ENCODE assay signal across 18 cellular contexts in the genomic region with DNA sequence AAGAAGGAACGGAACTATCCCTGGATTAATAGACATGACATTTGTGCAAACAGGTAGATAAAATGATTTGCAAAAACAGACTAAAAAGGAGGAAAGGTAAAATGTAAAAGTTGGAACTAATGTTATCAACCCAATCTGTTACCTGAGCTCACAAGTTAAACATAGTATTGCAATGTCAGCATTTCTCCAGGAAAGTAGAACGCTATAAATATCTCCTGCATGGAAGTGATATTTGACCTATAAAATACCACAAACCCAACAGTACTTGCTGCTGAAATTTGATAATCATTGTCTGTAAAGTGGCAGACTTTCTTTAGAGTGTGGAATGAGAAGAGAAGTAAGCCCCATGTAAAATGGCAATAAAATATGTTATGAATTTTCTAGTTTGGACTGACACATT.
"Had no signal": no experiment of that assay in that cellular context is flagged by ENCODE, and none has a peak within 500 bp of the region (broad histone marks: within the 10 kb centered on the region; RNA-seq: fewer than 3 reads in every experiment).

No MANE protein-coding gene starts in this region.

- H3K27me3 Mint-ChIP-seq: activated CD4-positive, alpha-beta memory T cell treated with anti-CD3 and anti-CD28 coated beads, Interleukin-2, amount 10 ng/mL, durations not matched to agents 7 days and 5 days; activated naive CD8-positive, alpha-beta T cell treated with anti-CD3 and anti-CD28 coated beads, Interleukin-2, amount 10 ng/mL, durations not matched to agents 7 days and 5 days; naive B cell had no signal

- DNase-seq: activated CD4-positive, alpha-beta memory T cell treated with anti-CD3 and anti-CD28 coated beads, Interleukin-2, amount 10 ng/mL, durations not matched to agents 7 days and 5 days; activated naive CD8-positive, alpha-beta T cell treated with anti-CD3 and anti-CD28 coated beads, Interleukin-2, amount 10 ng/mL, durations not matched to agents 7 days and 5 days; activated T-cell treated with anti-CD3 and anti-CD28 coated beads, Interleukin-2, amount 50 U/mL, for 48 hours; anterior cingulate cortex; dermis blood vessel endothelial cell; endodermal cell; erythroblast; hippocampal formation; kidney glomerular epithelial cell; naive B cell; stimulated activated CD4-positive, alpha-beta T cell treated with anti-CD3 and anti-CD28 coated beads, Interleukin-12 subunit alpha, Interleukin-12 subunit beta, amount 100 ng/mL, for 4 hours; stimulated activated naive CD4-positive, alpha-beta T cell; substantia nigra; transverse colon had no signal

- ATAC-seq: sciatic nerve had no signal

- H3K27ac ChIP-seq: breast epithelium, transverse colon, VCaP had no signal

- H3K27ac Mint-ChIP-seq: activated CD4-positive, alpha-beta memory T cell treated with anti-CD3 and anti-CD28 coated beads, Interleukin-2, amount 10 ng/mL, durations not matched to agents 7 days and 5 days; activated naive CD8-positive, alpha-beta T cell treated with anti-CD3 and anti-CD28 coated beads, Interleukin-2, amount 10 ng/mL, durations not matched to agents 7 days and 5 days; endodermal cell had no signal

- H3K4me3 Mint-ChIP-seq: activated CD4-positive, alpha-beta memory T cell treated with anti-CD3 and anti-CD28 coated beads, Interleukin-2, amount 10 ng/mL, durations not matched to agents 7 days and 5 days; activated naive CD8-positive, alpha-beta T cell treated with anti-CD3 and anti-CD28 coated beads, Interleukin-2, amount 10 ng/mL, durations not matched to agents 7 days and 5 days; endodermal cell; naive B cell had no signal

- H3K4me3 ChIP-seq: breast epithelium, lung, transverse colon had no signal

- H3K36me3 Mint-ChIP-seq: activated naive CD8-positive, alpha-beta T cell treated with anti-CD3 and anti-CD28 coated beads, Interleukin-2, amount 10 ng/mL, durations not matched to agents 7 days and 5 days; naive B cell had no signal

- H3K4me1 Mint-ChIP-seq: activated CD4-positive, alpha-beta memory T cell treated with anti-CD3 and anti-CD28 coated beads, Interleukin-2, amount 10 ng/mL, durations not matched to agents 7 days and 5 days; activated naive CD8-positive, alpha-beta T cell treated with anti-CD3 and anti-CD28 coated beads, Interleukin-2, amount 10 ng/mL, durations not matched to agents 7 days and 5 days; endodermal cell; naive B cell had no signal

- H3K9me3 Mint-ChIP-seq: endodermal cell had no signal

- H3K4me1 ChIP-seq: breast epithelium, transverse colon had no signal

- H3K36me3 ChIP-seq: breast epithelium, transverse colon had no signal

- H3K27me3 ChIP-seq: breast epithelium, transverse colon had no signal

- H3K9me3 ChIP-seq: breast epithelium, transverse colon had no signal
